ENCODE assay signal across 15 cellular contexts in the genomic region with DNA sequence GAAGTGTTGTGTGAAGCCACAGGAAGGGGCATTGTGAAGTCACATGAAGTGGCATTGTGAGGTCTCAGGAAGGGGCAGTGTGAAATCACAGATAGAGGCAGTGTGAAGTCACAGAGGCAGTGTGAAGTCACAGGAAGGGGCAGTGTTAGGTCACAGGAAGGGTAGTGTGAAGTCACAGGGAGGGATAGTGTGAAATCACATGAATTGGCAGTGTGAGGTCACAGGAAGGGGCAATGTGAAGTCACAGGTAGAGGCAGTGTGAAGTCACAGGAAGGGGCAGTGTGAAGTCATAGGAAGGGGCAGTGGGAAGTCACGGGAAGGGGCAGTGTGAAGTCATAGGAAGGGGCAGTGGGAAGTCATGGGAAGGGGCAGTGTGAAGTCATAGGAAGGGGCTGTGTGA. TPM values are rescaled to one million over a fixed set of nuclear protein-coding genes. Genes with fewer than 3 reads are reported as not detected.
"Had no signal": no experiment of that assay in that cellular context is flagged by ENCODE, and none has a peak within 500 bp of the region (broad histone marks: within the 10 kb centered on the region; RNA-seq: fewer than 3 reads in every experiment).

No MANE protein-coding gene starts in this region.

- ATAC-seq: activated CD8-positive, alpha-beta memory T cell treated with anti-CD3 and anti-CD28 coated beads, Interleukin-2, amount 10 ng/mL, durations not matched to agents 7 days and 5 days; left lung had no signal

- H3K9me3 ChIP-seq: prostate gland, right atrium auricular region, suprapubic skin had no signal

- H3K27ac ChIP-seq: prostate gland, right atrium auricular region, suprapubic skin had no signal

- H3K36me3 ChIP-seq: left lung, prostate gland, right atrium auricular region, suprapubic skin had no signal

- DNase-seq: activated B cell treated with CpG ODN at 0.5 μM for 24 hours; activated CD4-positive, alpha-beta memory T cell treated with anti-CD3 and anti-CD28 coated beads, Interleukin-2, amount 10 ng/mL, durations not matched to agents 7 days and 5 days; activated CD4-positive, alpha-beta T cell treated with anti-CD3 and anti-CD28 coated beads for 4 hours; activated CD8-positive, alpha-beta memory T cell treated with anti-CD3 and anti-CD28 coated beads, Interleukin-2, amount 10 ng/mL, durations not matched to agents 7 days and 5 days; activated naive CD4-positive, alpha-beta T cell treated with anti-CD3 and anti-CD28 coated beads for 36 hours; foreskin melanocyte; left lung; trophoblast cell had no signal

- FAIRE-seq: colon had no signal

- H3K4me1 ChIP-seq: left lung, prostate gland had no signal

- H3K4me3 ChIP-seq: left lung, prostate gland, right atrium auricular region, suprapubic skin had no signal

- H3K27me3 ChIP-seq: left lung, right atrium auricular region, suprapubic skin had no signal

RNA-seq across cellular contexts. Expression of a gene that starts 37.9 kb away (rescaled TPM):
- total RNA-seq: activated B cell treated with CpG ODN at 0.5 μM for 24 hours; activated CD4-positive, alpha-beta memory T cell treated with anti-CD3 and anti-CD28 coated beads, Interleukin-2, amount 10 ng/mL, durations not matched to agents 7 days and 5 days; activated CD8-positive, alpha-beta memory T cell treated with anti-CD3 and anti-CD28 coated beads, Interleukin-2, amount 10 ng/mL, durations not matched to agents 7 days and 5 days; activated naive CD4-positive, alpha-beta T cell treated with anti-CD3 and anti-CD28 coated beads for 36 hours; activated T-helper 2 cell treated with anti-CD3 and anti-CD28 coated beads, Interferon-gamma antibody, Interleukin-2, Interleukin-4, amounts not matched to agents 10 μg/mL and 5 μg/mL and 100 μg/mL, durations not matched to agents 14 hours and 24 hours and 36 hours; lung microvascular endothelial cell had no signal
- polyA plus RNA-seq: neural cell had no signal
